ENCODE assay signal across 9 cellular contexts in the genomic region with DNA sequence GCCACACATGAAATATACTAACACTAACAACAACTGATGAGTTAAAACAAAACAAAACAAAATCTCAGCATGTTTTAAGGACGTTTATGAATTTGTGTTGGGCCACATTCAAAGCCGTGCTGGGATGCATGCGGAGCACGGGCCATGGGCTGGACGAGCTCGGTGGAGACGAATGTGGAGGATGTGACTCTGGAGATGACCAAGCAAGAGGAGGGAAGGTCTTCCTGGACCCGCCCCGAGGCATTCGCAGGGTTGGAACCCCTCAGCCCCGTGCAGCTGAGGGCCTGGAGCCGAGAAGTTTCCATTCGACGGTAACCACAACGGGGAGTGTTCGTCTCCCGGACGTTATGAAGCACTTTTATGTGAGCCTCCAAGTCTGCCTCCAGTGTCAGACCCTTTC.
"Had no signal": no experiment of that assay in that cellular context is flagged by ENCODE, and none has a peak within 500 bp of the region (broad histone marks: within the 10 kb centered on the region; RNA-seq: fewer than 3 reads in every experiment).

No MANE protein-coding gene starts in this region.

- H3K9ac ChIP-seq: KMS-11 had no signal

- H3K9me3 ChIP-seq: HAP-1 had no signal

- DNase-seq: H7, HFFc6, IMR-90 had no signal

- FAIRE-seq: HTR-8/SVneo, K562 had no signal

- H3K27ac ChIP-seq: KMS-11 had no signal

- H3K4me3 ChIP-seq: GM23338, HAP-1, K562 had no signal

- H3K4me2 ChIP-seq: GM23338, KMS-11 had no signal

- ATAC-seq: GM23338, HCT116, K562 had no signal

- H3K36me3 ChIP-seq: HAP-1 had no signal

- H2AFZ ChIP-seq: GM23338 had no signal

- H3K4me1 ChIP-seq: HAP-1 had no signal
